Comparison of ENCODE assay signal across 8 cellular contexts in the genomic region with DNA sequence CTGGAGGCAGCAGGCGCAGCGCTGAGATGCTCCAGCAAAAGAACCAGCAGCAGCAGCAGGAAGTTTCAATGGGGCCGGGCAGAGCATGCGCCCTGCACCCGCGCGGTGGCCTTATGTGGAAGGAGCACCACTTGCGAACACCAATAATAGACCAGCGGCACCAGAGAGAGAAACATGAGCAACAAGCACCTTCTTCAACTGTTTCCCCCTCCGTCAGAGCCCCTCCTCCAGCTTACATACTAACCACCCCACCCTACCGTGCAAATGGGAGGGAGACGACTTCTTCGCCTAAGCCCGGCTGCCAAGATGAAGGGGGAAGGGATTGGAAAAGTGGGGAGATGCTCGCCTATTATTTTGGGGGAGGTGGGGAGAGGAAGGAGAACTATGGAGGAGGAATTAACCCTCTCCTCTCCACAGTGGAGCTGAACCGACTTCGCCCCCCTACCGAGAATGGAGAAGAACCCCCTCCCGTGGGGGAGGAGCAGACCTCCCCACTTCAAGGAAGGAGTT. TPM values are rescaled to one million over a fixed set of nuclear protein-coding genes. Genes with fewer than 3 reads are reported as not detected.
DNase-seq lines count a peak whose midpoint lies in the region; ATAC-seq and TF ChIP-seq lines count a peak whose summit lies in the region.

No MANE protein-coding gene starts in this region.

- peak overlapping the region; percentile 95 to 99 for H3K27ac ChIP-seq in thoracic aorta

- DNase-seq in GM10266 (ENCODE audit: extremely low spot score) (peak; percentile 79), NCI-H1105 (lab: John Stamatoyannopoulos, UW) (peak; percentile 80), Right ventricle myocardium inferior (ENCODE audit: missing footprints) (peak; percentile 91), osteocyte (ENCODE audit: extremely low spot score, unreplicated experiment) (peak; percentile 92), thoracic aorta (ENCODE audit: low spot score) (peak; percentile 53)

- TF ChIP-seq CTCF in GM10266 (IDR thresholded peaks at IDR 0.05; ENCODE audit: control insufficient read depth, insufficient read depth, low read depth, missing control alignments) (no peak), osteocyte (IDR thresholded peaks at IDR 0.05) (no peak), thoracic aorta (IDR thresholded peaks at IDR 0.05) (peak; percentile 27)

- H3K4me1 Mint-ChIP-seq in activated naive CD8-positive, alpha-beta T cell (ENCODE audit: low read depth): peaks cover 51% of the 10 kb centered on the region
- peaks cover 38% of the 10 kb centered on the region for H3K4me1 Mint-ChIP-seq in osteocyte (ENCODE audit: unreplicated experiment)

- H3K27me3 ChIP-seq in thoracic aorta (replicated peaks; ENCODE audit: insufficient read depth): no peaks in the 10 kb centered on the region

- H3K36me3 Mint-ChIP-seq in activated naive CD8-positive, alpha-beta T cell: peaks cover 8% of the 10 kb centered on the region
- H3K36me3 Mint-ChIP-seq in osteocyte (ENCODE audit: unreplicated experiment): no peaks in the 10 kb centered on the region

- peak overlapping the region; percentile 100 for H3K4me3 Mint-ChIP-seq in activated naive CD8-positive, alpha-beta T cell
- peak overlapping the region; percentile 99 for H3K4me3 Mint-ChIP-seq in osteocyte (ENCODE audit: unreplicated experiment)

- no peaks in the 10 kb centered on the region for H3K36me3 ChIP-seq in thoracic aorta

- intact Hi-C loops in Right ventricle myocardium inferior (cut with DNase I): no loop called here

- peaks cover 3% of the 10 kb centered on the region for H3K9me3 ChIP-seq in thoracic aorta

- H3K27me3 Mint-ChIP-seq in activated naive CD8-positive, alpha-beta T cell: no peaks in the 10 kb centered on the region
- H3K27me3 Mint-ChIP-seq in osteocyte (ENCODE audit: unreplicated experiment): no peaks in the 10 kb centered on the region

- peak overlapping the region; percentile 93 for H3K27ac Mint-ChIP-seq in activated naive CD8-positive, alpha-beta T cell
- peak overlapping the region; percentile 91 for H3K27ac Mint-ChIP-seq in osteocyte (ENCODE audit: unreplicated experiment)

- peaks cover 25 to 62% of the 10 kb centered on the region in 2 donors for H3K4me1 ChIP-seq in thoracic aorta (ENCODE audit: control insufficient read depth in 1 of 2, low read depth in 2 of 2)

- ATAC-seq in HG02642 (IDR thresholded peaks at IDR 0.05; ENCODE audit: poor library complexity, unreplicated experiment) (peak; percentile 45), SK-N-SH treated with all-trans-retinoic acid at 6 μM for 48 hours (peak; percentile 69), Right ventricle myocardium inferior (peak; percentile 64), thoracic aorta (ENCODE audit: insufficient number of reproducible peaks, low FRiP score, low read depth) (peak; percentile 20)

- H3K4me3 ChIP-seq in thoracic aorta: peak overlapping the region; percentile 99

- no peaks in the 10 kb centered on the region for H3K9me3 Mint-ChIP-seq in activated naive CD8-positive, alpha-beta T cell (ENCODE audit: low read depth)
- peaks cover 4% of the 10 kb centered on the region for H3K9me3 Mint-ChIP-seq in osteocyte (ENCODE audit: unreplicated experiment)

TF ChIP-seq in SK-N-SH treated with all-trans-retinoic acid at 6 μM for 48 hours, 23 proteins besides CTCF, POLR2A, EP300 and RAD21:
- TF ChIP-seq ZFP30 (CRISPR knock-in tag; IDR thresholded peaks at IDR 0.05) (no peak), ZC3H10 (CRISPR knock-in tag; IDR thresholded peaks at IDR 0.05) (no peak), SNAI2 (CRISPR knock-in tag; IDR thresholded peaks at IDR 0.05) (no peak), ZNF70 (CRISPR knock-in tag; IDR thresholded peaks at IDR 0.05) (no peak), TCF4 (CRISPR knock-in tag; IDR thresholded peaks at IDR 0.05; ENCODE audit: borderline replicate concordance) (no peak), TOX (CRISPR knock-in tag; IDR thresholded peaks at IDR 0.05; ENCODE audit: borderline replicate concordance) (no peak), ESRRG (CRISPR knock-in tag; IDR thresholded peaks at IDR 0.05) (no peak)
- TF ChIP-seq, protein P1, sequence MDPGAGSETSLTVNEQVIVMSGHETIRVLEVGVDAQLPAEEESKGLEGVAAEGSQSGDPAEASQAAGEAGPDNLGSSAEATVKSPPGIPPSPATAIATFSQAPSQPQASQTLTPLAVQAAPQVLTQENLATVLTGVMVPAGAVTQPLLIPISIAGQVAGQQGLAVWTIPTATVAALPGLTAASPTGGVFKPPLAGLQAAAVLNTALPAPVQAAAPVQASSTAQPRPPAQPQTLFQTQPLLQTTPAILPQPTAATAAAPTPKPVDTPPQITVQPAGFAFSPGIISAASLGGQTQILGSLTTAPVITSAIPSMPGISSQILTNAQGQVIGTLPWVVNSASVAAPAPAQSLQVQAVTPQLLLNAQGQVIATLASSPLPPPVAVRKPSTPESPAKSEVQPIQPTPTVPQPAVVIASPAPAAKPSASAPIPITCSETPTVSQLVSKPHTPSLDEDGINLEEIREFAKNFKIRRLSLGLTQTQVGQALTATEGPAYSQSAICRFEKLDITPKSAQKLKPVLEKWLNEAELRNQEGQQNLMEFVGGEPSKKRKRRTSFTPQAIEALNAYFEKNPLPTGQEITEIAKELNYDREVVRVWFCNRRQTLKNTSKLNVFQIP (CRISPR knock-in tag; IDR thresholded peaks at IDR 0.05; ENCODE audit: borderline replicate concordance, low read depth): no peak
- TF ChIP-seq, protein P2, sequence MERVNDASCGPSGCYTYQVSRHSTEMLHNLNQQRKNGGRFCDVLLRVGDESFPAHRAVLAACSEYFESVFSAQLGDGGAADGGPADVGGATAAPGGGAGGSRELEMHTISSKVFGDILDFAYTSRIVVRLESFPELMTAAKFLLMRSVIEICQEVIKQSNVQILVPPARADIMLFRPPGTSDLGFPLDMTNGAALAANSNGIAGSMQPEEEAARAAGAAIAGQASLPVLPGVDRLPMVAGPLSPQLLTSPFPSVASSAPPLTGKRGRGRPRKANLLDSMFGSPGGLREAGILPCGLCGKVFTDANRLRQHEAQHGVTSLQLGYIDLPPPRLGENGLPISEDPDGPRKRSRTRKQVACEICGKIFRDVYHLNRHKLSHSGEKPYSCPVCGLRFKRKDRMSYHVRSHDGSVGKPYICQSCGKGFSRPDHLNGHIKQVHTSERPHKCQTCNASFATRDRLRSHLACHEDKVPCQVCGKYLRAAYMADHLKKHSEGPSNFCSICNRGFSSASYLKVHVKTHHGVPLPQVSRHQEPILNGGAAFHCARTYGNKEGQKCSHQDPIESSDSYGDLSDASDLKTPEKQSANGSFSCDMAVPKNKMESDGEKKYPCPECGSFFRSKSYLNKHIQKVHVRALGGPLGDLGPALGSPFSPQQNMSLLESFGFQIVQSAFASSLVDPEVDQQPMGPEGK (CRISPR knock-in tag; IDR thresholded peaks at IDR 0.05; ENCODE audit: borderline replicate concordance): no peak

RNA-seq across cellular contexts. Expression of a gene that starts 1.1 kb away (rescaled TPM):
- total RNA-seq in Right ventricle myocardium inferior (34.8 TPM), osteocyte (74.2 and 85.6 TPM in 2 replicates), thoracic aorta (100 to 1,000 TPM in 1 of 2 donors, 10 to 100 TPM in 1; 86.6 to 107 TPM)

RNA-seq across cellular contexts. Expression of a gene that starts 1.5 kb away (rescaled TPM):
- total RNA-seq in Right ventricle myocardium inferior: 139 TPM
- 38.0 and 43.8 TPM in 2 replicates for total RNA-seq in osteocyte
- total RNA-seq in thoracic aorta: 10 to 100 TPM; 38.9 to 41.3 TPM

Comparison
In these comparisons a context has a peak if more than half of its experiments do, and no peak if none do; other contexts are left out.
1. Peak in every context shown above with its lines: DNase-seq, ATAC-seq, H3K4me3 ChIP-seq and H3K27ac ChIP-seq.